8 cellular contexts compared by ENCODE assay signal in the genomic region with DNA sequence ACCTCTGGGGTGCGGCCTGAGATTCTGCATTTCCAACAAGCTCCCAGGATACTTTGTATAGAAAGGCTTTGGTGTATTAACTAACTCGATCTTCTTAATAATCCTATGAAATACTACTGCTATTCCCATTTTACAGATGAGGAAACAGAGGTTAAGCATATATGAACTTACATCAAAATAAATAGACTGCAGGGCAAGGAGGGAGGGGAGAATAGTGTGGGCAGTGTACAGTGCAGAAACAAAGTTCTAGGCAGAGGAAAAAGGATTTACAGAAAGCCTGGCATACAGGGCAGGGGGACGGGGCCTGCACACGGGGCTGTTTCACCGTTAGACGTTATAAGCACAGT. TPM values are rescaled to one million over a fixed set of nuclear protein-coding genes. Genes with fewer than 3 reads are reported as not detected.
DNase-seq lines count a peak whose midpoint lies in the region; ATAC-seq and TF ChIP-seq lines count a peak whose summit lies in the region.

No MANE protein-coding gene starts in this region.

- no peak overlapping the region for H2AFZ ChIP-seq in Loucy (ENCODE audit: low read length)

- no peaks in the 10 kb centered on the region for H3K36me3 Mint-ChIP-seq in CD4-positive, alpha-beta T cell (ENCODE audit: low read depth)
- peaks cover 16% of the 10 kb centered on the region for H3K36me3 Mint-ChIP-seq in dendritic cell treated with granulocyte-macrophage colony-stimulating factor and Interleukin-4, amounts not matched to agents 40 ng/mL and 50 ng/mL, for 4 days (ENCODE audit: low read depth)
- H3K36me3 Mint-ChIP-seq in progenitor cell of endocrine pancreas (ENCODE audit: insufficient read depth): no peaks in the 10 kb centered on the region

- POLR2A ChIA-PET in CD4-positive, alpha-beta T cell (lab: Charles Lee): interaction anchor here (0.6 to 3.8 kb wide), 7 partner anchors 13 to 108 kb away, joined by 3 to 68 read pairs (median 8); a partner anchor contains a TSS

- H3K9me2 ChIP-seq in Loucy (replicated peaks; ENCODE audit: low read depth, low read length): no peaks in the 10 kb centered on the region

- H3K27me3 ChIP-seq in CD4-positive, alpha-beta T cell (ENCODE audit: control insufficient read depth, insufficient read depth, low read length): no peaks in the 10 kb centered on the region
- no peaks in the 10 kb centered on the region for H3K27me3 ChIP-seq in Loucy (ENCODE audit: insufficient read depth, low read length, poor library complexity, severe bottlenecking)

- H3K4me1 ChIP-seq in Loucy (ENCODE audit: insufficient read depth, low read length, poor library complexity, severe bottlenecking): peaks cover 57% of the 10 kb centered on the region

- H3K4me3 Mint-ChIP-seq in CD4-positive, alpha-beta T cell: peak overlapping the region; percentile 84
- no peak overlapping the region for H3K4me3 Mint-ChIP-seq in dendritic cell treated with granulocyte-macrophage colony-stimulating factor and Interleukin-4, amounts not matched to agents 40 ng/mL and 50 ng/mL, for 4 days
- peak overlapping the region; percentile 79 for H3K4me3 Mint-ChIP-seq in progenitor cell of endocrine pancreas (ENCODE audit: low read depth)

- H4K20me1 ChIP-seq in Loucy (ENCODE audit: insufficient read depth, low read length, poor library complexity, severe bottlenecking): no peaks in the 10 kb centered on the region

- TF ChIP-seq CTCF in CD4-positive, alpha-beta T cell (IDR thresholded peaks at IDR 0.05): no peak
- no peak for TF ChIP-seq CTCF in Loucy (conservative IDR thresholded peaks at IDR 0.05; ENCODE audit: low read length)
- no peak for TF ChIP-seq CTCF in progenitor cell of endocrine pancreas (IDR thresholded peaks at IDR 0.05; ENCODE audit: unreplicated experiment)
- TF ChIP-seq CTCF in GM10266 (IDR thresholded peaks at IDR 0.05; ENCODE audit: control insufficient read depth, insufficient read depth, low read depth, missing control alignments): no peak

- peaks cover 55% of the 10 kb centered on the region for H3K4me1 Mint-ChIP-seq in CD4-positive, alpha-beta T cell (ENCODE audit: low read depth)
- peaks cover 66% of the 10 kb centered on the region for H3K4me1 Mint-ChIP-seq in dendritic cell treated with granulocyte-macrophage colony-stimulating factor and Interleukin-4, amounts not matched to agents 40 ng/mL and 50 ng/mL, for 4 days (ENCODE audit: low read depth)
- peaks cover 31% of the 10 kb centered on the region for H3K4me1 Mint-ChIP-seq in progenitor cell of endocrine pancreas (ENCODE audit: low read depth)

- H3K27ac Mint-ChIP-seq in CD4-positive, alpha-beta T cell: peak overlapping the region; percentile 93
- peak overlapping the region; percentile 90 for H3K27ac Mint-ChIP-seq in dendritic cell treated with granulocyte-macrophage colony-stimulating factor and Interleukin-4, amounts not matched to agents 40 ng/mL and 50 ng/mL, for 4 days
- H3K27ac Mint-ChIP-seq in progenitor cell of endocrine pancreas: peak overlapping the region; percentile 97

- H3K9ac ChIP-seq in Loucy (ENCODE audit: low read depth, low read length, poor library complexity, severe bottlenecking): peak overlapping the region; percentile 90

- H3F3A ChIP-seq in Loucy (ENCODE audit: low read depth): peaks cover 3% of the 10 kb centered on the region; the same call in 1 of the 2 replicates

- no peaks in the 10 kb centered on the region for H3K36me3 ChIP-seq in Loucy (ENCODE audit: insufficient read depth, low read length)

- H3K27me3 Mint-ChIP-seq in CD4-positive, alpha-beta T cell: no peaks in the 10 kb centered on the region
- no peaks in the 10 kb centered on the region for H3K27me3 Mint-ChIP-seq in dendritic cell treated with granulocyte-macrophage colony-stimulating factor and Interleukin-4, amounts not matched to agents 40 ng/mL and 50 ng/mL, for 4 days
- H3K27me3 Mint-ChIP-seq in progenitor cell of endocrine pancreas: no peaks in the 10 kb centered on the region

- peaks cover 27% of the 10 kb centered on the region for H3K79me2 ChIP-seq in Loucy (ENCODE audit: insufficient read depth, low read length)

- no peaks in the 10 kb centered on the region for H3K9me3 Mint-ChIP-seq in CD4-positive, alpha-beta T cell
- H3K9me3 Mint-ChIP-seq in dendritic cell treated with granulocyte-macrophage colony-stimulating factor and Interleukin-4, amounts not matched to agents 40 ng/mL and 50 ng/mL, for 4 days: no peaks in the 10 kb centered on the region
- H3K9me3 Mint-ChIP-seq in progenitor cell of endocrine pancreas (ENCODE audit: low read depth): no peaks in the 10 kb centered on the region

- CTCF ChIA-PET in CD4-positive, alpha-beta T cell (lab: Charles Lee): interaction anchor here (0.7 to 1.5 kb wide), 3 partner anchors 68 to 107 kb away, joined by 3 read pairs; no protein-coding TSS in a partner anchor

- peak overlapping the region; percentile 77 for H3K4me3 ChIP-seq in Loucy (ENCODE audit: low read length, poor library complexity, severe bottlenecking)

- H3K4me2 ChIP-seq in Loucy (ENCODE audit: low read depth, low read length, poor library complexity, severe bottlenecking): peak overlapping the region; percentile 82

- intact Hi-C loops in CD4-positive, alpha-beta T cell (cut with DNase I, micrococcal nuclease): loop anchor here (2.0 to 10.0 kb wide), 6 partner anchors 27 to 301 kb away; a partner anchor contains a TSS
- intact Hi-C loops in dendritic cell treated with granulocyte-macrophage colony-stimulating factor and Interleukin-4, amounts not matched to agents 40 ng/mL and 50 ng/mL, for 4 days (cut with micrococcal nuclease): loop anchor here (5.0 kb wide), 2 partner anchors 67 to 108 kb away; a partner anchor contains a TSS

- ATAC-seq in CD4-positive, alpha-beta T cell (ENCODE audit: poor library complexity): no peak

- no peak for DNase-seq in CD4-positive, alpha-beta T cell
- no peak for DNase-seq in progenitor cell of endocrine pancreas (ENCODE audit: low spot score, unreplicated experiment)
- DNase-seq in COLO668 (lab: John Stamatoyannopoulos, UW; ENCODE audit: unreplicated experiment): no peak
- no peak for DNase-seq in NCI-H2081 (lab: John Stamatoyannopoulos, UW)
- no peak for DNase-seq in GM10266 (ENCODE audit: extremely low spot score)
- DNase-seq in DMS 273 (lab: John Stamatoyannopoulos, UW; ENCODE audit: unreplicated experiment): no peak

- H3K27ac ChIP-seq in CD4-positive, alpha-beta T cell (ENCODE audit: low read depth, low read length): peak overlapping the region; percentile 85

- no peaks in the 10 kb centered on the region for H3K9me3 ChIP-seq in CD4-positive, alpha-beta T cell (ENCODE audit: control insufficient read depth, low read length)
- H3K9me3 ChIP-seq in Loucy (ENCODE audit: insufficient read depth, low read depth, low read length): no peaks in the 10 kb centered on the region

RNA-seq across cellular contexts. Expression of a gene that starts 19.0 kb away (rescaled TPM):
- total RNA-seq in CD4-positive, alpha-beta T cell: 1 to 10 TPM; 1.1 to 3.4 TPM
- total RNA-seq in progenitor cell of endocrine pancreas: 3.0 and 4.0 TPM in 2 replicates
